ENCODE assay signal across 1 cellular context in the genomic region with DNA sequence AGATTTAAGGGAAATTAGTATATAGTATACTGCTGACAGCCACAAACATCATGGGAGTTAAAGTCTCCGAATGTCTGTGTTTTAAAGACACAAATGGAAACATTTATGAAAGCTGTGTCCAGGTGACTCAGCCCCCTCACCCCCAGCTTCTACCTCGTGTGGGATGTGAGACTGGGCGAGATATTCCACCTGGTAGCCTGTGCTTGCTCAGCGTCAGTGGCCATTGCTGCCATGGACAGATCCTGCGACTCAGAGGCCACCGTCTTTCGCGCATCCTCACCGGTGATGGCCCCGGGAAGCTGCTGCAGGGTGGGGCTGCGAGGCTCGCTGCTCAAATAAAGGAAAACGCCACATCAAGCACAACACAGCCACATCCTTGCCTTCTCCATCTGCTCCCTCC.
TF ChIP-seq lines count a peak whose summit lies in the region.

No MANE protein-coding gene starts in this region.

TF ChIP-seq in GM12878, 131 proteins besides CTCF, POLR2A, EP300 and RAD21 (continued from another document):
- TF ChIP-seq, protein P1, sequence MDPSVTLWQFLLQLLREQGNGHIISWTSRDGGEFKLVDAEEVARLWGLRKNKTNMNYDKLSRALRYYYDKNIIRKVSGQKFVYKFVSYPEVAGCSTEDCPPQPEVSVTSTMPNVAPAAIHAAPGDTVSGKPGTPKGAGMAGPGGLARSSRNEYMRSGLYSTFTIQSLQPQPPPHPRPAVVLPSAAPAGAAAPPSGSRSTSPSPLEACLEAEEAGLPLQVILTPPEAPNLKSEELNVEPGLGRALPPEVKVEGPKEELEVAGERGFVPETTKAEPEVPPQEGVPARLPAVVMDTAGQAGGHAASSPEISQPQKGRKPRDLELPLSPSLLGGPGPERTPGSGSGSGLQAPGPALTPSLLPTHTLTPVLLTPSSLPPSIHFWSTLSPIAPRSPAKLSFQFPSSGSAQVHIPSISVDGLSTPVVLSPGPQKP (IDR thresholded peaks at IDR 0.05; ENCODE audit: low read depth, low read length), result no peak
- TF ChIP-seq, protein P2, sequence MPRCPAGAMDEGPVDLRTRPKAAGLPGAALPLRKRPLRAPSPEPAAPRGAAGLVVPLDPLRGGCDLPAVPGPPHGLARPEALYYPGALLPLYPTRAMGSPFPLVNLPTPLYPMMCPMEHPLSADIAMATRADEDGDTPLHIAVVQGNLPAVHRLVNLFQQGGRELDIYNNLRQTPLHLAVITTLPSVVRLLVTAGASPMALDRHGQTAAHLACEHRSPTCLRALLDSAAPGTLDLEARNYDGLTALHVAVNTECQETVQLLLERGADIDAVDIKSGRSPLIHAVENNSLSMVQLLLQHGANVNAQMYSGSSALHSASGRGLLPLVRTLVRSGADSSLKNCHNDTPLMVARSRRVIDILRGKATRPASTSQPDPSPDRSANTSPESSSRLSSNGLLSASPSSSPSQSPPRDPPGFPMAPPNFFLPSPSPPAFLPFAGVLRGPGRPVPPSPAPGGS (IDR thresholded peaks at IDR 0.05; ENCODE audit: borderline replicate concordance, insufficient read depth, low read depth, low read length, poor library complexity, severe bottlenecking), result peak; percentile 87
- TF ChIP-seq TCF3 (IDR thresholded peaks at IDR 0.05; ENCODE audit: borderline replicate concordance, insufficient read depth, low read depth, low read length) (no peak), PAX8 (IDR thresholded peaks at IDR 0.05) (no peak), STAT1 (conservative IDR thresholded peaks at IDR 0.05) (no peak), MTA2 (IDR thresholded peaks at IDR 0.05; ENCODE audit: low read depth) (no peak), HDGF (IDR thresholded peaks at IDR 0.05) (no peak), SMAD1 (IDR thresholded peaks at IDR 0.05; ENCODE audit: low read depth, partially characterized antibody) (no peak), IKZF2 (IDR thresholded peaks at IDR 0.05) (no peak), EZH2 (IDR thresholded peaks at IDR 0.05; ENCODE audit: borderline replicate concordance, control insufficient read depth, low read depth, low read length) (no peak)
